In the genomic region with DNA sequence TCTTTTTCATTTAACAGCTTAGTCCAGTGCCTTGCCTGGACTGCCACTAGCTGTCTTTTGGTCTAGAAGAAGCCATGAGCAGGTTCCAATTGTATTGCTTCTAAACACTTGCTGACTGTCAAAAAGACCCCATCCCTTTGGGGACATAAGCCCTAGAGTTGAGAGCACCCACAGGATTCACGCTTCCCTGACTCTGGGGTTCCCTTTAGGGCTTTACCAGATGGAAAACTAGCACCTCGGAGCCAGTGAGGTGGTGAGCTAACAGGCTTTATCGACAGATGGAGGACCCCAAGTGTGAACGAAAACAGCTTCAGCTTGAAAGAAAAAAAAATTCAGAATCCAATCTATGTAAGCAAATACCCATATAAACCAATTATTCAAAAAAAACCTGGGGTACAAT, we compare ENCODE assay signal across 15 cellular contexts.
DNase-seq lines count a peak whose midpoint lies in the region; ATAC-seq and TF ChIP-seq lines count a peak whose summit lies in the region.
"Had no signal": no experiment of that assay in that cellular context is flagged by ENCODE, and none has a peak within 500 bp of the region (broad histone marks: within the 10 kb centered on the region; RNA-seq: fewer than 3 reads in every experiment).

No MANE protein-coding gene starts in this region.

- no peaks in the 10 kb centered on the region for H3K27me3 Mint-ChIP-seq in glutamatergic neuron (ENCODE audit: unreplicated experiment)

- no peak overlapping the region for H3K4me3 Mint-ChIP-seq in glutamatergic neuron (ENCODE audit: unreplicated experiment)
- H3K4me3 Mint-ChIP-seq: CD14-positive monocyte; CD8-positive, alpha-beta T cell had no signal

- TF ChIP-seq CTCF in glutamatergic neuron (IDR thresholded peaks at IDR 0.05; ENCODE audit: partially characterized antibody, unreplicated experiment) = no peak

- H3K4me1 ChIP-seq in BLaER1 = peaks cover 4% of the 10 kb centered on the region; the same call in 1 of the 2 replicates
- H3K4me1 ChIP-seq: A549, BE2C had no signal

- no peaks in the 10 kb centered on the region for H4K20me1 ChIP-seq in BLaER1

- H3K27ac Mint-ChIP-seq in glutamatergic neuron (ENCODE audit: unreplicated experiment) = peak overlapping the region; percentile 57
- H3K27ac Mint-ChIP-seq: CD14-positive monocyte; CD8-positive, alpha-beta T cell had no signal

- H3K36me3 ChIP-seq in BLaER1 = no peaks in the 10 kb centered on the region
- H3K36me3 ChIP-seq: BE2C had no signal

- ATAC-seq in GM18909 (IDR thresholded peaks at IDR 0.05; ENCODE audit: poor library complexity, unreplicated experiment) = no peak
- ATAC-seq: A549; CD8-positive, alpha-beta T cell had no signal

- H3K9ac ChIP-seq in BLaER1 = no peak overlapping the region

- no peaks in the 10 kb centered on the region for H3K9me3 ChIP-seq in BLaER1
- H3K9me3 ChIP-seq: A549, BE2C had no signal

- H3K4me3 ChIP-seq in BLaER1 = no peak overlapping the region
- H3K4me3 ChIP-seq: A549 had no signal

- no peak overlapping the region for H3K27ac ChIP-seq in BLaER1
- H3K27ac ChIP-seq: A549, HL-60 had no signal

- H3K4me1 Mint-ChIP-seq in glutamatergic neuron (ENCODE audit: low read depth, unreplicated experiment) = peaks cover 24% of the 10 kb centered on the region
- H3K4me1 Mint-ChIP-seq: CD14-positive monocyte had no signal

- in situ Hi-C loops in G401 (cut with HindIII; ENCODE audit: low sequenced_read_pairs) = no loop called here

- DNase-seq in G401 (ENCODE audit: low spot score) (peak; percentile 7), NCI-H69 (lab: John Stamatoyannopoulos, UW) (peak; percentile 61), glutamatergic neuron (no peak), NOMO-1 treated with DMSO at 0.1 percent for 48 hours (lab: John Stamatoyannopoulos, UW; ENCODE audit: unreplicated experiment) (no peak), EL (no peak)
- DNase-seq: BE2C; CD8-positive, alpha-beta T cell; COR-L47; H7; KBM-7 had no signal

- H3K4me2 ChIP-seq in BLaER1 = 0 out of 2 replicates have a peak overlapping the region, but pooled peaks have one; percentile 1
- H3K4me2 ChIP-seq: A549 had no signal

- no peaks in the 10 kb centered on the region for H3K27me3 ChIP-seq in BLaER1
- H3K27me3 ChIP-seq: BE2C had no signal

- no peaks in the 10 kb centered on the region for H3K36me3 Mint-ChIP-seq in glutamatergic neuron (ENCODE audit: unreplicated experiment)
- H3K36me3 Mint-ChIP-seq: CD14-positive monocyte; CD8-positive, alpha-beta T cell had no signal

- no peaks in the 10 kb centered on the region for H3K9me3 Mint-ChIP-seq in glutamatergic neuron (ENCODE audit: unreplicated experiment)
- H3K9me3 Mint-ChIP-seq: CD14-positive monocyte; CD8-positive, alpha-beta T cell had no signal

Comparison
In these comparisons a context has a peak if more than half of its experiments do, and no peak if none do; other contexts are left out.
1. DNase-seq: peak in G401 (single experiment) and NCI-H69 (single experiment); none in glutamatergic neuron (single experiment), NOMO-1 treated with DMSO at 0.1 percent for 48 hours (single experiment) and EL (single experiment).